8 cellular contexts compared by ENCODE assay signal in the genomic region with DNA sequence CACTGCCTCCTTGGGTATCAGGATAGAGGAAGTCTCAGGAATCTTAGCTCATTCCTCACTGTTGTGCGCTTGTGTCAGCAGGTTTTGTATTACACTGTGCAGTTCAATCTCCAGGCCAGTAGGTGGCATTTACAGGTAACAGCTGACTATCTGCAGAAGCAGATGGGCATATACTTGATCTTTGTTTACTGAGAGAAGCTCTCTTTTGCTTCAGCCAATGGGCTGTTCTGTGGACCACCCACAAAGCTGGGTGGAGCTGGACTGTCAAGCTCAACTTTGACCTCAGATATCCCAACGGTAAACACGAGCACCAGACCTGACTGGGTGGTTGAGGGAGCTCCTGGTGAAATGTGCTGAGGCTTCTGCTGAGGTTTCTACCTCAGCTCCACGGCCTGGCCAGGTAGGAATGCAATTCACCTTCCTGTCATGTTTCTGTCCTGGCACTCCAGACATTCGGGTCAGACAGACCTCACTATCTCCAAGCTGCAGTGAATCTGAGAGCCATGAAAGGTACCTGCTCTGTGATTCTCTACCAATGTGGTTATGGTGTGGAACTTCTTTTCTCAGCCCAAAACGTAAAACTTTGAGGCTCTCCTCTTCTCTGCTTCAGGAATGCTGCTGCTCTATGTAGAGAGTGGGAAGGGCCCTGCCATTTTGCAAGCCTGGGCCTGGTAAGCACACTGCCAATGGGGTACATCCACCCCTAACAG.
DNase-seq lines count a peak whose midpoint lies in the region; ATAC-seq and TF ChIP-seq lines count a peak whose summit lies in the region.

No MANE protein-coding gene starts in this region.

- H3K36me3 Mint-ChIP-seq in Calu3 (ENCODE audit: insufficient read depth, unreplicated experiment): no peaks in the 10 kb centered on the region

- H3K4me1 Mint-ChIP-seq in Calu3 (ENCODE audit: low read depth, unreplicated experiment): peaks cover 18% of the 10 kb centered on the region

- H3K4me1 ChIP-seq in mammary epithelial cell (ENCODE audit: insufficient read depth, low read length) (peaks cover 5% of the 10 kb centered on the region), right lobe of liver (peaks cover 0 to 35% (median 0%) of the 10 kb centered on the region in 4 donors)

- H3K27ac ChIP-seq in mammary epithelial cell (ENCODE audit: insufficient read depth, low read depth, low read length) (no peak overlapping the region), right lobe of liver (peak overlapping the region; percentile 72 to 89 (median 85))

- in situ Hi-C loops in mammary epithelial cell (cut with MboI; ENCODE audit: low sequenced_read_pairs in 2 of 2): loop anchor here (10.0 to 25.0 kb wide), 2 partner anchors 112 to 114 kb away; no protein-coding TSS in a partner anchor

- no peak overlapping the region for H3K4me2 ChIP-seq in mammary epithelial cell (ENCODE audit: insufficient read depth, low read depth, low read length)

- ATAC-seq in GM18909 (IDR thresholded peaks at IDR 0.05; ENCODE audit: poor library complexity, unreplicated experiment) (peak; percentile 95), HG03064 (IDR thresholded peaks at IDR 0.05; ENCODE audit: low read depth, unreplicated experiment) (peak; percentile 88), right lobe of liver (peak; percentile 93 to 99 (median 98))

- H3K27me3 ChIP-seq in mammary epithelial cell (ENCODE audit: insufficient read depth, low read length) (no peaks in the 10 kb centered on the region), right lobe of liver (no peaks in the 10 kb centered on the region)

- peak overlapping the region; percentile 80 for H2AFZ ChIP-seq in mammary epithelial cell (ENCODE audit: low read depth, low read length)

- no peak overlapping the region for H3K4me3 Mint-ChIP-seq in Calu3 (ENCODE audit: low read depth, unreplicated experiment)

- intact Hi-C loops in Calu3 (cut with micrococcal nuclease; ENCODE audit: unreplicated experiment) (loop anchor here (5.0 kb wide), 2 partner anchors 127 to 812 kb away; a partner anchor contains a TSS), mammary epithelial cell (cut with micrococcal nuclease) (loop anchor here (1.0 to 5.0 kb wide), 5 partner anchors 47 to 810 kb away; a partner anchor contains a TSS), right lobe of liver (cut with DNase I) (loop anchor here in 1 of 2 donors (10.0 kb wide), 1 partner anchor 124 kb away; no protein-coding TSS in a partner anchor)

- peaks cover 10% of the 10 kb centered on the region for H3K9me3 Mint-ChIP-seq in Calu3 (ENCODE audit: low read depth, unreplicated experiment)

- peak overlapping the region; percentile 19 for H3K27ac Mint-ChIP-seq in Calu3 (ENCODE audit: unreplicated experiment)

- H3K4me3 ChIP-seq in mammary epithelial cell (replicated peaks in 1 of 3; ENCODE audit: insufficient read depth in 1 of 3, low read depth in 2 of 3, low read length in 3 of 3): no peak overlapping the region
- H3K4me3 ChIP-seq in right lobe of liver: peak overlapping the region; percentile 29 to 56 (median 35)

- no peaks in the 10 kb centered on the region for H3K27me3 Mint-ChIP-seq in Calu3 (ENCODE audit: unreplicated experiment)

- H4K20me1 ChIP-seq in mammary epithelial cell (ENCODE audit: insufficient read depth, low read length): no peaks in the 10 kb centered on the region

- H3K9ac ChIP-seq in mammary epithelial cell (ENCODE audit: insufficient read depth, low read length): no peak overlapping the region

- no peaks in the 10 kb centered on the region for H3K9me3 ChIP-seq in mammary epithelial cell (replicated peaks; ENCODE audit: insufficient read depth, low read length)
- H3K9me3 ChIP-seq in right lobe of liver: no peaks in the 10 kb centered on the region

- H3K36me3 ChIP-seq in mammary epithelial cell (ENCODE audit: insufficient read depth, low read length) (no peaks in the 10 kb centered on the region), right lobe of liver (no peaks in the 10 kb centered on the region)

- CTCF ChIA-PET in Calu3 (lab: Charles Lee): interaction anchor here (0.8 to 1.9 kb wide), 18 partner anchors 9 to 810 kb away, joined by 3 to 31 read pairs (median 4); a partner anchor contains a TSS
- CTCF ChIA-PET in mammary epithelial cell (lab: Charles Lee; ENCODE audit: low non-redundant PET): interaction anchor here (0.5 to 1.5 kb wide), 12 partner anchors 9 to 1717 kb away, joined by 3 to 12 read pairs (median 4); no protein-coding TSS in a partner anchor

- no TSS peak for BruUV-seq in Calu3 (replicated peaks; lab: Mats Ljungman, UMichigan)
- BruUV-seq in mammary epithelial cell (replicated peaks; lab: Mats Ljungman, UMichigan): no TSS peak

- peak; percentile 81 for TF ChIP-seq POLR2A in right lobe of liver (IDR thresholded peaks at IDR 0.05)

- TF ChIP-seq CTCF in Calu3 (IDR thresholded peaks at IDR 0.05; ENCODE audit: unreplicated experiment) (peak; percentile 67), mammary epithelial cell (conservative IDR thresholded peaks at IDR 0.05 in 1 of 2, IDR thresholded peaks at IDR 0.05 in 1 of 2; ENCODE audit: extremely low read depth in 1 of 2, insufficient read depth in 1 of 2, low read depth in 1 of 2, low read length in 2 of 2) (peak; percentile 91 to 93), right lobe of liver (IDR thresholded peaks at IDR 0.05) (peak; percentile 71 to 96 (median 79))

- no peaks in the 10 kb centered on the region for H3K79me2 ChIP-seq in mammary epithelial cell (ENCODE audit: insufficient read depth, low read length)

- 55% methylated on average over 4 of the region's 6 CpGs for WGBS in mammary epithelial cell (ENCODE audit: low coverage, missing lambda C conversion rate)
- 11% methylated on average over 5 of the region's 6 CpGs for WGBS in right lobe of liver (ENCODE audit: insufficient coverage, low coverage, low lambda C conversion rate, missing lambda C conversion rate)

- dilution Hi-C loops in mammary epithelial cell (cut with HindIII; ENCODE audit: low sequenced_read_pairs): no loop called here

- peak; percentile 50 for DNase-seq in Calu3
- DNase-seq in NCI-H748 treated with DMSO at 0.1 percent for 48 hours (lab: John Stamatoyannopoulos, UW): peak; percentile 57
- peak; percentile 74 for DNase-seq in mammary epithelial cell
- peak; percentile 72 to 89 (median 86) for DNase-seq in right lobe of liver
- no peak for DNase-seq in activated CD4-positive, CD25-positive, alpha-beta regulatory T cell treated with anti-CD3 and anti-CD28 coated beads, Interleukin-2, amount 50 U/mL, for 72 hours
- DNase-seq in NCI-H2227 treated with DMSO at 0.1 percent for 48 hours (lab: John Stamatoyannopoulos, UW): no peak

Comparison
In these comparisons a context has a peak if more than half of its experiments do, and no peak if none do; other contexts are left out.
1. DNase-seq: peak in Calu3 (single experiment), NCI-H748 treated with DMSO at 0.1 percent for 48 hours (single experiment), mammary epithelial cell (single experiment) and right lobe of liver (3 of 3); none in activated CD4-positive, CD25-positive, alpha-beta regulatory T cell treated with anti-CD3 and anti-CD28 coated beads, Interleukin-2, amount 50 U/mL, for 72 hours (single experiment) and NCI-H2227 treated with DMSO at 0.1 percent for 48 hours (single experiment).
2. H3K4me3 ChIP-seq: peak in right lobe of liver (3 of 3); none in mammary epithelial cell (0 of 3).
3. Peak in every context shown above with its lines, with median percentiles within 50 percentile points of each other: CTCF ChIP-seq and ATAC-seq.